Comparison of ENCODE assay signal across 1 cellular context in the genomic region with DNA sequence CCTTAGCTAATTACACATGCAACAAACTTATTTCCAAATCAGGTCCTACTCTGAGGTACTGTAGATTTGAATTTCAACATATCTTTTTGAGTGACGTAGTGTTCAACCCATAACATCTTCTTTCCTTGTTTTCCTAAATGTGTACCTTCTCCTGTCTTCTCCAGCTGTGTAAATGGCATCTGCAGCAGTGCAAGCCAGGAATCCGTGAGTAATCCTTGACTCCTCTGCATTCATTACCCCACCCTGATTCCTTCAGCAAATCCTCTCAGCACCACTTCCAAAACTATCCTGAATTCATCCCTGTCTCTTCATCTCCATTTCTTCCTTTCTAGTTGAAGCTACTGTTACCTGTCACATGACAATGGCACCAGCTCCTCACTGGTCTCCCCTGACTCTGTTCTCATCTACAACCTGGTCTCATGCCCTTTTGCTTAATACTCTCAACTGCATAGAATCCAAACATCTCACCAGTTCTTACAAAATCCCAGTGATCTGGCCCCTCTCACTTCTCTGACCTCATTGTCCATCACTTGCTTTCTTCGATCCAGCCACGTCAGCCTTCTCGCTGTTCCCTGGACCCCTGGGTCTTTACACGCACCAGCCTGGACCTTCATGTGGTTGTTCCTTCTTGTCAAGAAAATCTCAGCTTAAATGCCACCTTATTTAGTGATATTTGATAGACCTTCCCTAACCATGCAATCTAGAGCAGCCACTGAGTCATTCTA.
TF ChIP-seq lines count a peak whose summit lies in the region.

No MANE protein-coding gene starts in this region.

TF ChIP-seq in IMR-90, 13 proteins besides CTCF, POLR2A, EP300 and RAD21 (continued from another document):
- no peak for TF ChIP-seq NFE2L2 (IDR thresholded peaks at IDR 0.05; ENCODE audit: low read depth, low read length)
- no peak for TF ChIP-seq SMC3 (IDR thresholded peaks at IDR 0.05; ENCODE audit: low read depth, low read length)
- no peak for TF ChIP-seq FOS (IDR thresholded peaks at IDR 0.05; ENCODE audit: low read depth, low read length)
- TF ChIP-seq MAFK (IDR thresholded peaks at IDR 0.05; ENCODE audit: low read depth, low read length), result no peak
- TF ChIP-seq CHD1 (IDR thresholded peaks at IDR 0.05; ENCODE audit: low read depth, low read length), result no peak
